1 cellular context compared by ENCODE assay signal in genomic region chr15:59401051-59401450, GRCh38. TPM values are rescaled to one million over a fixed set of nuclear protein-coding genes. Genes with fewer than 3 reads are reported as not detected.
"Had no signal": no experiment of that assay in that cellular context is flagged by ENCODE, and none has a peak within 500 bp of the region (broad histone marks: within the 10 kb centered on the region; RNA-seq: fewer than 3 reads in every experiment).

No MANE protein-coding gene starts in this region.

RNA-seq across cellular contexts. Expression of gene MYO1E, which starts 28.4 kb away (rescaled TPM):
- polyA plus RNA-seq: naive thymus-derived CD4-positive, alpha-beta T cell had no signal

RNA-seq across cellular contexts. Expression of gene FAM81A, which starts 36.9 kb away (rescaled TPM):
- polyA plus RNA-seq: naive thymus-derived CD4-positive, alpha-beta T cell had no signal
